In genomic region chr2:119702918-119703401, GRCh38 we compare ENCODE assay signal across 1 cellular context.
TF ChIP-seq lines count a peak whose summit lies in the region.

No MANE protein-coding gene starts in this region.

TF ChIP-seq in HepG2, 621 proteins besides CTCF, POLR2A, EP300 and RAD21 (continued from another document):
- TF ChIP-seq ZNF383 (CRISPR knock-in tag; IDR thresholded peaks at IDR 0.05; ENCODE audit: borderline replicate concordance) (no peak), ZNF614 (CRISPR knock-in tag; IDR thresholded peaks at IDR 0.05; ENCODE audit: borderline replicate concordance) (no peak; the same call in 1 of the 2 replicates), XRCC5 (optimal IDR thresholded peaks at IDR 0.05; ENCODE audit: low read length) (peak; percentile 94)
